ENCODE assay signal across 12 cellular contexts in the genomic region with DNA sequence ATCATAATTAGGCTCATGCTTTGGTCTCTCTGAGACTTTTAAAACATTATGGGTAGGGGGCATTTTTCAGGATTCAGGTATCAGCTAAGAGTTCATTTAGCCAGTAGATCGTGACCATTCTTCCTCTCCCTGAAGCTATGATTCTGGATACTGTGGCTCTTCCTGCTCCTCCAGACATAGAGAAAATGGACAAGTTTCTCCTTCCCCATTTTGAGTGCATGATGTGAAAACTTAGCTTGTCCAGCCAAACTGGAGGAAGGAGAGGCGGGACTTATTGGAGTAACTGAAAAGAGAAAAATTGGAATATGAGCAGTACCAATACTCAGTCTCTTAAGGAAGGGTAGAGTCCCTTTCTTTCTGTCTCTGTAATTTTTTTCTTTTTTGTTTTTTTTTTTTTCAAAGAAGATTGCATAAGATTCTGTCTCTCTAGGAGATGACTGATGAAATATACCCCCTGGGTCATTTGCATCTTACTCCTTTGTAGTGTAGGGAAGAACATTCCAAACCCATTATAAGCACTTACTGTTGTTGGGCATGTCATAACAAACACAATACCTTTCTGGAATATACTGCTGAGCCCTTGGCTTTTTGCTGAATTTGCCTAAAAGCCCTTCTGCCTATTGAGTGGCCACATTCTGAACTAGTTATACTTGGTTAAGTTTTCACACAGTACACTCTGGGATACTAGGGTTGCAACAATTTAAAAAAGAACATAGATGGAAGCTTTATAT.
A peak's percentile ranks its signal among the peaks of the same experiment; 100 is the strongest.
DNase-seq lines count a peak whose midpoint lies in the region; ATAC-seq and TF ChIP-seq lines count a peak whose summit lies in the region.
"Had no signal": no experiment of that assay in that cellular context is flagged by ENCODE, and none has a peak within 500 bp of the region (broad histone marks: within the 10 kb centered on the region; RNA-seq: fewer than 3 reads in every experiment).

No MANE protein-coding gene starts in this region.

- 81% methylated on average over 2 of the region's 2 CpGs for WGBS in suprapubic skin

- H3K27me3 ChIP-seq in adipocyte (replicated peaks; ENCODE audit: control insufficient read depth, insufficient read depth, low read length) (no peaks in the 10 kb centered on the region), foreskin keratinocyte (no peaks in the 10 kb centered on the region), suprapubic skin (no peaks in the 10 kb centered on the region)
- H3K27me3 ChIP-seq: vagina had no signal

- TF ChIP-seq EP300 in suprapubic skin (IDR thresholded peaks at IDR 0.05) = no peak

- TF ChIP-seq CTCF in foreskin keratinocyte (conservative IDR thresholded peaks at IDR 0.05) (no peak), suprapubic skin (IDR thresholded peaks at IDR 0.05) (no peak)

- H3K4me3 ChIP-seq in adipocyte (ENCODE audit: low read length) (no peak overlapping the region), suprapubic skin (no peak overlapping the region)
- H3K4me3 ChIP-seq: vagina had no signal

- H3K36me3 ChIP-seq in adipocyte (ENCODE audit: control insufficient read depth, insufficient read depth, low read length, severe bottlenecking) (no peaks in the 10 kb centered on the region), suprapubic skin (no peaks in the 10 kb centered on the region)
- H3K36me3 ChIP-seq: vagina had no signal

- ATAC-seq in foreskin keratinocyte (peak; percentile 100), GM21723 (IDR thresholded peaks at IDR 0.05; ENCODE audit: unreplicated experiment) (no peak)
- ATAC-seq: naive thymus-derived CD4-positive, alpha-beta T cell had no signal

- H3K4me1 ChIP-seq in adipocyte (ENCODE audit: control insufficient read depth, insufficient read depth, low read length) (peaks cover 15% of the 10 kb centered on the region), foreskin keratinocyte (peaks cover 32% of the 10 kb centered on the region), suprapubic skin (peaks cover 33% of the 10 kb centered on the region)

- H3K9ac ChIP-seq in adipocyte (ENCODE audit: low read length) = no peak overlapping the region

- no peak for TF ChIP-seq POLR2A in suprapubic skin (IDR thresholded peaks at IDR 0.05)

- H3K9me3 ChIP-seq in adipocyte (ENCODE audit: control insufficient read depth, low read length) (no peaks in the 10 kb centered on the region), suprapubic skin (no peaks in the 10 kb centered on the region)
- H3K9me3 ChIP-seq: vagina had no signal

- H3K27ac ChIP-seq in foreskin keratinocyte (peak overlapping the region; percentile 77), suprapubic skin (peak overlapping the region; percentile 33)
- H3K27ac ChIP-seq: vagina had no signal

- DNase-seq in SKM-1 treated with dmso at 0.1 percent for 144 hours (lab: John Stamatoyannopoulos, UW; ENCODE audit: unreplicated experiment) (peak; percentile 28), SKM-1 (lab: John Stamatoyannopoulos, UW; ENCODE audit: unreplicated experiment) (no peak), adipocyte (ENCODE audit: low read depth) (peak; percentile 93), foreskin keratinocyte (peak; percentile 94 to 98), suprapubic skin (ENCODE audit: low spot score in 2 of 2) (no peak), 8988T (no peak), activated gamma-delta T cell (lab: John Stamatoyannopoulos, UW) (no peak)
- DNase-seq: activated gamma-delta T cell treated with Interleukin-2 at 50 U/mL for 16 hours; naive thymus-derived CD4-positive, alpha-beta T cell; NCI-H345 had no signal

Comparison
In these comparisons a context has a peak if more than half of its experiments do, and no peak if none do; other contexts are left out.
1. DNase-seq: peak in SKM-1 treated with dmso at 0.1 percent for 144 hours (single experiment), adipocyte (single experiment) and foreskin keratinocyte (2 of 2); none in SKM-1 (single experiment), suprapubic skin (0 of 2), 8988T (single experiment) and activated gamma-delta T cell (single experiment).